ENCODE assay signal across 1 cellular context in the genomic region with DNA sequence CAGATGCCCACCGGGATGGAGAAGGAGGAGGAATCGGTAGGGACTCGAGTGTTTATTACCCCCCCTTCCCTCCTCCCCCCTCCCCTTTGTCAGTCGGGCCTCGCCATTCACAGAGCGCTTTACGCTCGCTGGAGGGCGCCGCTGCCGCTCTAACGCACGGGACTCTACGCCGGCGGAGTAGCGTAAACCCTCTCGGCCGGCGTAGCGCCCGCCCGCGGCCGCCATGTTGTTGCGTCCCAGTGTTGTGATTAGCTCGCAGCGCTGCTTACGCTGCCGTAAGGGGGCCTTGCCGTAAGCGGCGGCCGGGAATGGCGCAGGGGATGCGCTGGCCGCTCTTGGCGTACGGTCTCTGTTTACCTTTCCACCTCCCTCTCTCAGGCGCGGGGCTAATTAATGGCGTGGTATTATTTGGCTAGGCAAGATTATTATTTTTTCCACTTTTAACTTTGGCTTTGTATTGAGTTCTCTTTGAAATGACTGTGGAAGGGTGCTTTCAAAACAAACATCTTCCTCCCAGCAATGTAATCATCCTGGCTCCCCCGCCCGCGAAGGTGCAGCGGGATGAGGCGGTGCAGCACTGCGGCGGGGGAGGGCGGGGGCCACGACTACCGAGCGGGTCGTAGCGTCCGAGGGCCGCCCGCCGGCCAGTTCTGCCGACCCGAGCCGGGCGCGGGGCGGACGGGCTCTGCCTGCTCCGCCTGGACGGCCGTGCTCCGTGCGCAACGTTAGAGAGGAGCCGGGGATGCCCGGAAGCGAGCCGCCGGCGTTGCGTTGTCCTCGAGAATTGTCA.
TF ChIP-seq lines count a peak whose summit lies in the region.

No MANE protein-coding gene starts in this region.

TF ChIP-seq in K562, 482 proteins besides CTCF, POLR2A, EP300 and RAD21 (continued from another document and continues in another):
- TF ChIP-seq, protein P1, sequence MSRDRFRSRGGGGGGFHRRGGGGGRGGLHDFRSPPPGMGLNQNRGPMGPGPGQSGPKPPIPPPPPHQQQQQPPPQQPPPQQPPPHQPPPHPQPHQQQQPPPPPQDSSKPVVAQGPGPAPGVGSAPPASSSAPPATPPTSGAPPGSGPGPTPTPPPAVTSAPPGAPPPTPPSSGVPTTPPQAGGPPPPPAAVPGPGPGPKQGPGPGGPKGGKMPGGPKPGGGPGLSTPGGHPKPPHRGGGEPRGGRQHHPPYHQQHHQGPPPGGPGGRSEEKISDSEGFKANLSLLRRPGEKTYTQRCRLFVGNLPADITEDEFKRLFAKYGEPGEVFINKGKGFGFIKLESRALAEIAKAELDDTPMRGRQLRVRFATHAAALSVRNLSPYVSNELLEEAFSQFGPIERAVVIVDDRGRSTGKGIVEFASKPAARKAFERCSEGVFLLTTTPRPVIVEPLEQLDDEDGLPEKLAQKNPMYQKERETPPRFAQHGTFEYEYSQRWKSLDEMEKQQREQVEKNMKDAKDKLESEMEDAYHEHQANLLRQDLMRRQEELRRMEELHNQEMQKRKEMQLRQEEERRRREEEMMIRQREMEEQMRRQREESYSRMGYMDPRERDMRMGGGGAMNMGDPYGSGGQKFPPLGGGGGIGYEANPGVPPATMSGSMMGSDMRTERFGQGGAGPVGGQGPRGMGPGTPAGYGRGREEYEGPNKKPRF (IDR thresholded peaks at IDR 0.05; ENCODE audit: low read depth, low read length) = peak; percentile 99
- TF ChIP-seq, protein P2, sequence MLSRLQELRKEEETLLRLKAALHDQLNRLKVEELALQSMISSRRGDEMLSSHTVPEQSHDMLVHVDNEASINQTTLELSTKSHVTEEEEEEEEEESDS (CRISPR knock-in tag; IDR thresholded peaks at IDR 0.05) = no peak
- TF ChIP-seq, protein P3, sequence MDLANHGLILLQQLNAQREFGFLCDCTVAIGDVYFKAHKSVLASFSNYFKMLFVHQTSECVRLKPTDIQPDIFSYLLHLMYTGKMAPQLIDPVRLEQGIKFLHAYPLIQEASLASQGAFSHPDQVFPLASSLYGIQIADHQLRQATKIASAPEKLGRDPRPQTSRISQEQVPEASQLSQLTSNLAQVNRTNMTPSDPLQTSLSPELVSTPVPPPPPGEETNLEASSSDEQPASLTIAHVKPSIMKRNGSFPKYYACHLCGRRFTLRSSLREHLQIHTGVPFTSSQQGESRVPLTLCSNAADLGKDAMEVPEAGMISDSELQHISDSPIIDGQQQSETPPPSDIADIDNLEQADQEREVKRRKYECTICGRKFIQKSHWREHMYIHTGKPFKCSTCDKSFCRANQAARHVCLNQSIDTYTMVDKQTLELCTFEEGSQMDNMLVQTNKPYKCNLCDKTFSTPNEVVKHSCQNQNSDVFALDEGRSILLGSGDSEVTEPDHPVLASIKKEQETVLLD (IDR thresholded peaks at IDR 0.05) = peak; percentile 78
- no peak for TF ChIP-seq BCL6 (CRISPR knock-in tag; IDR thresholded peaks at IDR 0.05)
- TF ChIP-seq ZNF3 (CRISPR knock-in tag; IDR thresholded peaks at IDR 0.05) = no peak
- no peak for TF ChIP-seq MAFF (IDR thresholded peaks at IDR 0.05; ENCODE audit: low read length)
- no peak for TF ChIP-seq TCFL5 (CRISPR knock-in tag; conservative IDR thresholded peaks at IDR 0.05)
- TF ChIP-seq, protein P4, sequence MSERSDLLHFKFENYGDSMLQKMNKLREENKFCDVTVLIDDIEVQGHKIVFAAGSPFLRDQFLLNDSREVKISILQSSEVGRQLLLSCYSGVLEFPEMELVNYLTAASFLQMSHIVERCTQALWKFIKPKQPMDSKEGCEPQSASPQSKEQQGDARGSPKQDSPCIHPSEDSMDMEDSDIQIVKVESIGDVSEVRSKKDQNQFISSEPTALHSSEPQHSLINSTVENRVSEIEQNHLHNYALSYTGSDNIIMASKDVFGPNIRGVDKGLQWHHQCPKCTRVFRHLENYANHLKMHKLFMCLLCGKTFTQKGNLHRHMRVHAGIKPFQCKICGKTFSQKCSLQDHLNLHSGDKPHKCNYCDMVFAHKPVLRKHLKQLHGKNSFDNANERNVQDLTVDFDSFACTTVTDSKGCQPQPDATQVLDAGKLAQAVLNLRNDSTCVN (CRISPR knock-in tag; IDR thresholded peaks at IDR 0.05) = no peak
- TF ChIP-seq, protein P5, sequence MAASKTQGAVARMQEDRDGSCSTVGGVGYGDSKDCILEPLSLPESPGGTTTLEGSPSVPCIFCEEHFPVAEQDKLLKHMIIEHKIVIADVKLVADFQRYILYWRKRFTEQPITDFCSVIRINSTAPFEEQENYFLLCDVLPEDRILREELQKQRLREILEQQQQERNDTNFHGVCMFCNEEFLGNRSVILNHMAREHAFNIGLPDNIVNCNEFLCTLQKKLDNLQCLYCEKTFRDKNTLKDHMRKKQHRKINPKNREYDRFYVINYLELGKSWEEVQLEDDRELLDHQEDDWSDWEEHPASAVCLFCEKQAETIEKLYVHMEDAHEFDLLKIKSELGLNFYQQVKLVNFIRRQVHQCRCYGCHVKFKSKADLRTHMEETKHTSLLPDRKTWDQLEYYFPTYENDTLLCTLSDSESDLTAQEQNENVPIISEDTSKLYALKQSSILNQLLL (CRISPR knock-in tag; IDR thresholded peaks at IDR 0.05; ENCODE audit: borderline replicate concordance) = no peak
- peak; percentile 57 to 78; a peak in 1 of 4 replicates for TF ChIP-seq TEAD1 (CRISPR knock-in tag; IDR thresholded peaks at IDR 0.05)
- no peak for TF ChIP-seq TRIM28 (IDR thresholded peaks at IDR 0.05)
- no peak for TF ChIP-seq TAF7 (tag; IDR thresholded peaks at IDR 0.05)
- TF ChIP-seq SRSF7 (optimal IDR thresholded peaks at IDR 0.05; ENCODE audit: low read depth, low read length) = no peak
- TF ChIP-seq TAF9B (IDR thresholded peaks at IDR 0.05; ENCODE audit: partially characterized antibody) = no peak
- TF ChIP-seq, protein P6, sequence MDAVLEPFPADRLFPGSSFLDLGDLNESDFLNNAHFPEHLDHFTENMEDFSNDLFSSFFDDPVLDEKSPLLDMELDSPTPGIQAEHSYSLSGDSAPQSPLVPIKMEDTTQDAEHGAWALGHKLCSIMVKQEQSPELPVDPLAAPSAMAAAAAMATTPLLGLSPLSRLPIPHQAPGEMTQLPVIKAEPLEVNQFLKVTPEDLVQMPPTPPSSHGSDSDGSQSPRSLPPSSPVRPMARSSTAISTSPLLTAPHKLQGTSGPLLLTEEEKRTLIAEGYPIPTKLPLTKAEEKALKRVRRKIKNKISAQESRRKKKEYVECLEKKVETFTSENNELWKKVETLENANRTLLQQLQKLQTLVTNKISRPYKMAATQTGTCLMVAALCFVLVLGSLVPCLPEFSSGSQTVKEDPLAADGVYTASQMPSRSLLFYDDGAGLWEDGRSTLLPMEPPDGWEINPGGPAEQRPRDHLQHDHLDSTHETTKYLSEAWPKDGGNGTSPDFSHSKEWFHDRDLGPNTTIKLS (IDR thresholded peaks at IDR 0.05; ENCODE audit: borderline replicate concordance, low read depth) = peak; percentile 26
- TF ChIP-seq, protein P7, sequence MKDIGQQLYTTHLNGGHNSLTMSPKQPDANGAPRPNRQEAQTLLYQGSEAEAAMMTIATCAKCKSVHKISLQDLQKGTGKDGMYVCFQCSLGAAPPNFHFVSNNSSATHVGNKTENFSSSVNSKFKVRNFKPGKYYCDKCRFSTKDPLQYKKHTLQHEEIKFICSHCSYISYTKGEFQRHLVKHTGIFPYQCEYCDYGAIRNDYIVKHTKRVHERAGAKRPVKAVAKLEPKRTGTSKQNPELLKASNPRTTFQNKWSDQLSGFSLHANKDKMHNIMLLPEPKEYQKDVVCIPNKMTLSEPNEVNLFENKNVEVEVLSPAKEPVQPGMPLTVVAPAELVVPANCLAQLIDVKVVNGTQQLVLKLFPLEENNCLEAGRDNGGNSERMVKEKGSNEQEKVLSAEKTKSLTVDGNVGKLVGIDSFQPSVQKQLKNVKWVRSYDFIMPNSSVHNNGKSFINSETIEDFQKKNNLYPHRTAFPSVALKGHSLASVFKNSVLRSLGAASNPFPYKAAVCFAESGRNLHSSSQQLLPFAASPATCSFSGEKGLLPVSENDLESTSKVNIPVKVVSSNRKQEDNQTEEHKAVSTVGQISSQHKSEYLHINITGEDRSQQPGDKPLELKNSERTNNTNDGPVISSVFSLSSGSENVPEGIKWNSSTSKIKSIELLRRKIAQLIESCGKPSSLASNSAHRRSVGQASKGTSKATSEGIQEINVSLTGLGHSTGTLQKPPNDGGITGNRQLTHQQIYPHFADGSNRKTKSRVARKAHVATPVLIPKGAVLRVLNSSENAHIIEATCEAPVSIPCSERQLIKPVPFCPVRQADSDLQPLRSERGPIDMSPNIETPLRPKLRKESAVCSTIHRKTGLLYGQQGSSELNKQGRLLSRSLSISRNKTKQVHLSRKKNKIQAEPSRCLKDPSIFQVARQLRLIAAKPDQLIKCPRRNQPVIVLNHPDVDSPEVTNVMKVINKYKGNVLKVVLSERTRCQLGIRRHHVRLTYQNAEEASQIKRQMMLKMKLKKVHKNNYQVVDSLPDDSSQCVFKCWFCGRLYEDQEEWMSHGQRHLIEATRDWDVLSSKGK (CRISPR knock-in tag; IDR thresholded peaks at IDR 0.05) = no peak
- TF ChIP-seq ZNF282 (CRISPR knock-in tag; IDR thresholded peaks at IDR 0.05) = peak; percentile 52; the same call in 1 of the 2 replicates
- TF ChIP-seq ELF2 (CRISPR knock-in tag; IDR thresholded peaks at IDR 0.05) = no peak
- TF ChIP-seq SMARCE1 (IDR thresholded peaks at IDR 0.05) = no peak
- TF ChIP-seq SUPT5H (IDR thresholded peaks at IDR 0.05) = no peak
- TF ChIP-seq U2AF2 (optimal IDR thresholded peaks at IDR 0.05; ENCODE audit: low read depth, low read length) = no peak
- TF ChIP-seq JUND (IDR thresholded peaks at IDR 0.05; ENCODE audit: borderline replicate concordance, low read depth, low read length) = peak; percentile 45; the same call in 1 of the 2 replicates
- no peak for TF ChIP-seq JUND (tag; IDR thresholded peaks at IDR 0.05; ENCODE audit: borderline replicate concordance, low read depth, low read length)
- no peak for TF ChIP-seq ILF3 (IDR thresholded peaks at IDR 0.05; ENCODE audit: borderline replicate concordance)
- no peak for TF ChIP-seq MCM3 (IDR thresholded peaks at IDR 0.05)
- peak; percentile 76 for TF ChIP-seq RBM22 (IDR thresholded peaks at IDR 0.05; ENCODE audit: low read depth, low read length, poor library complexity, severe bottlenecking)
- no peak for TF ChIP-seq GATAD2A (IDR thresholded peaks at IDR 0.05)
- no peak; the same call in 1 of the 2 replicates for TF ChIP-seq ZSCAN29 (IDR thresholded peaks at IDR 0.05)
- 0 out of 2 replicates have a peak, but pooled peaks have one; percentile 52 for TF ChIP-seq SRSF3 (IDR thresholded peaks at IDR 0.05; ENCODE audit: insufficient read depth, low read length)
- no peak; the same call in 1 of the 2 replicates for TF ChIP-seq TEAD4 (IDR thresholded peaks at IDR 0.05; ENCODE audit: low read length)
- TF ChIP-seq TEAD4 (CRISPR knock-in tag; IDR thresholded peaks at IDR 0.05; ENCODE audit: borderline replicate concordance) = no peak
- no peak for TF ChIP-seq BMI1 (IDR thresholded peaks at IDR 0.05; ENCODE audit: low read length)
- TF ChIP-seq ZFX (CRISPR knock-in tag; IDR thresholded peaks at IDR 0.05) = peak; percentile 24
- no peak for TF ChIP-seq MECOM (CRISPR knock-in tag; IDR thresholded peaks at IDR 0.05)
- TF ChIP-seq NUFIP1 (IDR thresholded peaks at IDR 0.05; ENCODE audit: partially characterized antibody) = no peak
- TF ChIP-seq, protein P8, sequence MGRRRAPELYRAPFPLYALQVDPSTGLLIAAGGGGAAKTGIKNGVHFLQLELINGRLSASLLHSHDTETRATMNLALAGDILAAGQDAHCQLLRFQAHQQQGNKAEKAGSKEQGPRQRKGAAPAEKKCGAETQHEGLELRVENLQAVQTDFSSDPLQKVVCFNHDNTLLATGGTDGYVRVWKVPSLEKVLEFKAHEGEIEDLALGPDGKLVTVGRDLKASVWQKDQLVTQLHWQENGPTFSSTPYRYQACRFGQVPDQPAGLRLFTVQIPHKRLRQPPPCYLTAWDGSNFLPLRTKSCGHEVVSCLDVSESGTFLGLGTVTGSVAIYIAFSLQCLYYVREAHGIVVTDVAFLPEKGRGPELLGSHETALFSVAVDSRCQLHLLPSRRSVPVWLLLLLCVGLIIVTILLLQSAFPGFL (CRISPR knock-in tag; IDR thresholded peaks at IDR 0.05) = no peak
- no peak for TF ChIP-seq EZH2 (IDR thresholded peaks at IDR 0.05; ENCODE audit: borderline replicate concordance, low read depth, low read length)
- no peak for TF ChIP-seq CHD4 (IDR thresholded peaks at IDR 0.05; ENCODE audit: insufficient read depth, insufficient replicate concordance, low read depth, low read length, poor library complexity, severe bottlenecking)
- TF ChIP-seq KAT8 (IDR thresholded peaks at IDR 0.05; ENCODE audit: low read depth) = no peak
- no peak for TF ChIP-seq ZBTB8A (IDR thresholded peaks at IDR 0.05; ENCODE audit: partially characterized antibody)
- TF ChIP-seq GABPB1 (CRISPR knock-in tag; IDR thresholded peaks at IDR 0.05) = no peak; the same call in 1 of the 2 replicates
- TF ChIP-seq DIDO1 (tag; IDR thresholded peaks at IDR 0.05; ENCODE audit: low read depth) = no peak
- TF ChIP-seq, protein P9, sequence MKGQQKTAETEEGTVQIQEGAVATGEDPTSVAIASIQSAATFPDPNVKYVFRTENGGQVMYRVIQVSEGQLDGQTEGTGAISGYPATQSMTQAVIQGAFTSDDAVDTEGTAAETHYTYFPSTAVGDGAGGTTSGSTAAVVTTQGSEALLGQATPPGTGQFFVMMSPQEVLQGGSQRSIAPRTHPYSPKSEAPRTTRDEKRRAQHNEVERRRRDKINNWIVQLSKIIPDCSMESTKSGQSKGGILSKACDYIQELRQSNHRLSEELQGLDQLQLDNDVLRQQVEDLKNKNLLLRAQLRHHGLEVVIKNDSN (CRISPR knock-in tag; IDR thresholded peaks at IDR 0.05) = no peak
- TF ChIP-seq TEAD2 (tag; IDR thresholded peaks at IDR 0.05) = peak; percentile 6; the same call in 1 of the 2 replicates
- TF ChIP-seq ELF1 (tag; IDR thresholded peaks at IDR 0.05) = no peak
- no peak for TF ChIP-seq ZNF699 (CRISPR knock-in tag; IDR thresholded peaks at IDR 0.05; ENCODE audit: insufficient replicate concordance)
- peak; percentile 98 to 99 for TF ChIP-seq FOXK2 (conservative IDR thresholded peaks at IDR 0.05 in 1 of 2, IDR thresholded peaks at IDR 0.05 in 1 of 2; ENCODE audit: low read depth in 2 of 2)
- TF ChIP-seq PRMT5 (CRISPR knock-in tag; IDR thresholded peaks at IDR 0.05) = no peak
